ENCODE assay signal across 8 cellular contexts in genomic region chr16:88686439-88687253, GRCh38. TPM values are rescaled to one million over a fixed set of nuclear protein-coding genes. Genes with fewer than 3 reads are reported as not detected.
DNase-seq lines count a peak whose midpoint lies in the region; ATAC-seq and TF ChIP-seq lines count a peak whose summit lies in the region.

TSS of gene SNAI3 (minus strand) at chr16:88686507. CDS start at chr16:88686406, 101 bp downstream.

- H3K9ac ChIP-seq in HUES6 (ENCODE audit: low read length): peak within 1 kb of the TSS; percentile 25

- ATAC-seq in GM21381 (IDR thresholded peaks at IDR 0.05; ENCODE audit: unreplicated experiment): peak; percentile 69
- peak; percentile 83 for ATAC-seq in omental fat pad (ENCODE audit: low FRiP score)

- no peak within 1 kb of the TSS for H3K27ac ChIP-seq in HUES6 (ENCODE audit: low read depth, low read length)
- peak within 1 kb of the TSS; percentile 15 for H3K27ac ChIP-seq in thymus (ENCODE audit: low read depth)

- H3K27me3 ChIP-seq in HUES6 (ENCODE audit: control insufficient read depth, insufficient read depth, low read length): peaks cover 69% of the 10 kb centered on the region
- peaks cover 19% of the 10 kb centered on the region for H3K27me3 ChIP-seq in thymus (ENCODE audit: control insufficient read depth, insufficient read depth)

- H3K4me1 ChIP-seq in HUES6 (ENCODE audit: control insufficient read depth, insufficient read depth, low read length) (peaks cover 19% of the 10 kb centered on the region), thymus (ENCODE audit: control insufficient read depth, insufficient read depth, low read length) (peaks cover 20% of the 10 kb centered on the region)

- H3K9me3 ChIP-seq in HUES6 (ENCODE audit: control insufficient read depth, insufficient read depth, low read depth, low read length): no peaks in the 10 kb centered on the region
- H3K9me3 ChIP-seq in thymus (ENCODE audit: control insufficient read depth): no peaks in the 10 kb centered on the region

- 14% methylated on average over 65 of the region's 65 CpGs for WGBS in thymus

- TF ChIP-seq CTCF in omental fat pad (IDR thresholded peaks at IDR 0.05): no peak

- peak within 1 kb of the TSS; percentile 59 for H3K4me3 ChIP-seq in HUES6 (ENCODE audit: low read depth, low read length)
- H3K4me3 ChIP-seq in thymus (ENCODE audit: low read length): peak within 1 kb of the TSS; percentile 58

- H3K36me3 ChIP-seq in HUES6 (ENCODE audit: control insufficient read depth, insufficient read depth, low read length) (no peaks in the 10 kb centered on the region), thymus (ENCODE audit: control insufficient read depth, insufficient read depth) (no peaks in the 10 kb centered on the region)

- peak; percentile 70 for DNase-seq in COLO829 (ENCODE audit: low spot score)
- DNase-seq in RPMI8226: peak; percentile 90
- DNase-seq in activated effector memory CD4-positive, alpha-beta T cell treated with anti-CD3 and anti-CD28 coated beads, Interleukin-2, amount 50 U/mL, for 16 hours: peak; percentile 96
- DNase-seq in germinal center (ENCODE audit: low spot score): peak; percentile 93
- DNase-seq in omental fat pad (ENCODE audit: low spot score): peak; percentile 69

RNA-seq across cellular contexts. Expression of gene SNAI3, which starts in this region (rescaled TPM):
- total RNA-seq in omental fat pad: 1 to 10 TPM in 2 of 4 donors, under 1 TPM in 2; 0.37 to 2.3 (median 0.99) TPM
- 2.9 TPM for polyA plus RNA-seq in thymus
